In the genomic region with DNA sequence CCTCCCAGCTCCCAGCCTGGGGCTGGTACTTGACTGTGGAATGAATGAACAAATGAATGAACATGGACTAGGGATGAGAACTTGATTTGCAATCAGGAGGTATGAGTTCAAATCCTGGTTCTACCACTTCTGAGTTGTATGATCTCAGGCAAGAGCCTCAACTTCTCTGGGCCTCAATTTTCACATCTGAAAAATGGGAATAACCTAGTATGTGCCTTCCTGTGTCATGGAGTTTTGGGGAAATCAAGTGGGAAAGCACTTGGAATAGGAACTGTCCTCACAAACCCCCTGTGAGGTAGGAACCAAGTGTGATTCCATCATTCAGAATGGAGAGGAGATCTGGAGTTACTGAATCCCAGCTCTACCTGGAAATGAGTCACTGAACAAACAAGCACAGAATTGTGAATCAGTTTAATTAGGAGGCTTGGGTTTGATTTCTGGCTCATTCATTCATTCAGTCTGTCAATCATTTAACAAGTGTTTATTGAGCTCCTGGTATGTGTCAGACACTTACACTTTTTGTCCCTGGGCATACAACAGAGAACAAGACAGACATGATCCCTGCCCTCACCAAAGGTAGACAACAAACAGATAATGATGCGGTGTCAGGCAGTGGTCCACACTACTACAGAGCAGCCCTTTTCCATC, we compare ENCODE assay signal across 1 cellular context.
A peak's percentile ranks its signal among the peaks of the same experiment; 100 is the strongest.
TF ChIP-seq lines count a peak whose summit lies in the region.

No MANE protein-coding gene starts in this region.

TF ChIP-seq in GM12878, 131 proteins besides CTCF, POLR2A, EP300 and RAD21:
- TF ChIP-seq, protein P1, sequence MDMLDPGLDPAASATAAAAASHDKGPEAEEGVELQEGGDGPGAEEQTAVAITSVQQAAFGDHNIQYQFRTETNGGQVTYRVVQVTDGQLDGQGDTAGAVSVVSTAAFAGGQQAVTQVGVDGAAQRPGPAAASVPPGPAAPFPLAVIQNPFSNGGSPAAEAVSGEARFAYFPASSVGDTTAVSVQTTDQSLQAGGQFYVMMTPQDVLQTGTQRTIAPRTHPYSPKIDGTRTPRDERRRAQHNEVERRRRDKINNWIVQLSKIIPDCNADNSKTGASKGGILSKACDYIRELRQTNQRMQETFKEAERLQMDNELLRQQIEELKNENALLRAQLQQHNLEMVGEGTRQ (IDR thresholded peaks at IDR 0.05; ENCODE audit: borderline replicate concordance, low read depth, low read length) = no peak
- TF ChIP-seq, protein P2, sequence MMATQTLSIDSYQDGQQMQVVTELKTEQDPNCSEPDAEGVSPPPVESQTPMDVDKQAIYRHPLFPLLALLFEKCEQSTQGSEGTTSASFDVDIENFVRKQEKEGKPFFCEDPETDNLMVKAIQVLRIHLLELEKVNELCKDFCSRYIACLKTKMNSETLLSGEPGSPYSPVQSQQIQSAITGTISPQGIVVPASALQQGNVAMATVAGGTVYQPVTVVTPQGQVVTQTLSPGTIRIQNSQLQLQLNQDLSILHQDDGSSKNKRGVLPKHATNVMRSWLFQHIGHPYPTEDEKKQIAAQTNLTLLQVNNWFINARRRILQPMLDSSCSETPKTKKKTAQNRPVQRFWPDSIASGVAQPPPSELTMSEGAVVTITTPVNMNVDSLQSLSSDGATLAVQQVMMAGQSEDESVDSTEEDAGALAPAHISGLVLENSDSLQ (IDR thresholded peaks at IDR 0.05) = peak; percentile 41; the same call in 1 of the 2 replicates
